8 cellular contexts compared by ENCODE assay signal in the genomic region with DNA sequence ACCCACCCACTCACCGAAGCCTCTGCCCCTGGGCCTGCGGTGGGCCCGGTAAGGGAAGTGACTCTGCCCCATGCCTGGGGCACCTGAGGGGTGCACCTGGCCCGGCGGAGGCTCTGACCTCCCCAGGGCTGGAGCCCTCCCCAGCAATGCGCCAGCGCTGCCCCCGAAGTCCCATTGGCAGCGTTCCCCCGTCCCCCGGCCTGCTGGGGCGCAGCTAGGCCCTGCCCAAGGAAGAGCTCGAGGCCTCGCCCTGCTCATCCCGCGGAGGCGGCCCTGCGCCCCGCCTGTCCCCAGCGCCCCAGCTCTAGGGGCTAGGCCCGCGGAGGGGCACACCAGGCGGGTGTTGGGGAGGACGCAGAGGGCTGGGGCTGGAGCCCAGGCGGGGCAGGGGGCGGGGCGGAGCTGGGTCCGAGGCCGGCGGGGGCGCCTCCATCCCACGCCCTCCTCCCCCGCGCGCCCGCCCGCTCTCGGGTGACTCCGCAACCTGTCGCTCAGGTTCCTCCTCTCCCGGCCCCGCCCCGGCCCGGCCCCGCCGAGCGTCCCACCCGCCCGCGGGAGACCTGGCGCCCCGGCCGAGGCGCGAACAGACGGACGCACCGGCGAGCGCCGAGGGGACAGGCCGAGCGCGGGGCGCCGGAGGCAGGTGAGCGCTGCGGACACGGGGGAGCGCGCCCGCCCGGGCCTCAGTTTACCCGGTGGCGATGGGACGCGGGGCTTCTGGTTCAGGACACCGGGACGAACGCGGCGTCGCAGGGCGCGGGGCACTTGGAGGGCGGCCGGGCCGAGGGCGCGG. TPM values are rescaled to one million over a fixed set of nuclear protein-coding genes. Genes with fewer than 3 reads are reported as not detected.
DNase-seq lines count a peak whose midpoint lies in the region; ATAC-seq and TF ChIP-seq lines count a peak whose summit lies in the region.

Gene EPS8L2 (plus strand): TSS at position 586 of the 793 bp plus-strand sequence. CDS start 3,177 bp downstream, outside the sequence.

- H3K27me3 ChIP-seq in WERI-Rb-1 (ENCODE audit: insufficient read depth, low read depth, severe bottlenecking) = no peaks in the 10 kb centered on the region
- peaks cover 16% of the 10 kb centered on the region for H3K27me3 ChIP-seq in cardiac muscle cell

- no peaks in the 10 kb centered on the region; the same call in 1 of the 2 replicates for H3K36me3 ChIP-seq in WERI-Rb-1
- H3K36me3 ChIP-seq in cardiac muscle cell = no peaks in the 10 kb centered on the region

- H3K9me3 ChIP-seq in WERI-Rb-1 (ENCODE audit: severe bottlenecking) (no peaks in the 10 kb centered on the region), cardiac muscle cell (ENCODE audit: low read depth) (no peaks in the 10 kb centered on the region)

- H3K4me3 ChIP-seq in GM12865 (ENCODE audit: low read depth, low read length) (peak within 1 kb of the TSS; percentile 2), WERI-Rb-1 (ENCODE audit: low read depth, low read length) (no peak within 1 kb of the TSS), cardiac muscle cell (peak within 1 kb of the TSS; percentile 31)

- H3K27ac ChIP-seq in WERI-Rb-1 (peak within 1 kb of the TSS; percentile 68), cardiac muscle cell (no peak within 1 kb of the TSS)

- no peak for ATAC-seq in GM18520 (IDR thresholded peaks at IDR 0.05; ENCODE audit: unreplicated experiment)

- H3K4me1 ChIP-seq in cardiac muscle cell (ENCODE audit: low read depth) = peaks cover 13% of the 10 kb centered on the region

- DNase-seq in GM12865 (ENCODE audit: low read depth) (no peak), WERI-Rb-1 (no peak), cardiac muscle cell (ENCODE audit: low read depth in 1 of 2, low spot score in 1 of 2) (no peak), renal cortical epithelial cell (ENCODE audit: low read depth) (no peak), erythroblast (lab: John Stamatoyannopoulos, UW) (no peak), NCI-H2171 treated with DMSO at 0.1 percent for 48 hours (lab: John Stamatoyannopoulos, UW) (no peak)
- no peak for DNase-seq in effector CD8-positive, alpha-beta T cell (lab: John Stamatoyannopoulos, UW)

- TF ChIP-seq POLR2A in erythroblast (IDR thresholded peaks at IDR 0.05; ENCODE audit: low read length) = no peak

- no peak for TF ChIP-seq CTCF in GM12865 (IDR thresholded peaks at IDR 0.05; ENCODE audit: insufficient read depth, low read depth, low read length, missing control alignments)
- TF ChIP-seq CTCF in WERI-Rb-1 (IDR thresholded peaks at IDR 0.05; ENCODE audit: low read depth, low read length) = no peak
- no peak for TF ChIP-seq CTCF in cardiac muscle cell (IDR thresholded peaks at IDR 0.05; ENCODE audit: low read depth, low read length)

RNA-seq across cellular contexts. Expression of gene EPS8L2, which starts in this region (rescaled TPM):
- total RNA-seq in cardiac muscle cell (18.9 and 22.6 TPM in 2 replicates), renal cortical epithelial cell (235 and 376 TPM in 2 replicates)
- polyA plus RNA-seq in cardiac muscle cell = 25.7 and 27.4 TPM in 2 replicates
